In the genomic region with DNA sequence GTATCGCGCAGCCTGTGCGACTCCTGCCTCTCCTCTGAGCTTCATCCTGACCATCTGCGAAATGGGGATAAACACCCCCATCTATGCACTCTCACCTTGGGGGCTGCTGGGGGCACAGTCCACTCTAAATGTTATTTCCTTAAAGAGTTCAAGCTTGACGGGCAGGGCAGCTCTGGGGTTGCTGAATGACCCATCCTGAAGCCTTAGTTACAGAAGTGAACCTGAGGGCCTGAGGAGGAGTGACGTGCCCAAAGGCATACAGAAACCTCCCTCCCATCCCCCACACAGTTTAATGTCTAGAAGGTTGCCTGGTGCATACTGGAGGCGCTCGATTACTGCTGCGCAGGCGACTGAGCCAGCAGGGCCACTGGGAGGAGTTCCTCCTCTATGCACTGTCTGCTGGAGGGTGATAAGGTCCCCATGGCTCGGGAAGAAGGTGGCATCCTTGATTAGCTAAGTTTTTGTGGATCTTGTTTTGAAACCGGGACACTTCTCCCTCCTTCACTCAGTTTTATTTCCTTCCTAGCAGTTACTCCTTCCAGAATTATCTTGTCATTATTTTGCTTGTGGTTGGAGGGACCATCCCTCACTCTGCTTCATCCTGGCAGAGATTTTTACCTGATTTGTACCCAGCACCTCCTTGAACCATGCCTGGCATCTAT, we compare ENCODE assay signal across 9 cellular contexts. TPM values are rescaled to one million over a fixed set of nuclear protein-coding genes. Genes with fewer than 3 reads are reported as not detected.
DNase-seq lines count a peak whose midpoint lies in the region; ATAC-seq, FAIRE-seq and TF ChIP-seq lines count a peak whose summit lies in the region.
"Had no signal": no experiment of that assay in that cellular context is flagged by ENCODE, and none has a peak within 500 bp of the region (broad histone marks: within the 10 kb centered on the region; RNA-seq: fewer than 3 reads in every experiment).

No MANE protein-coding gene starts in this region.

- peaks cover 0 to 6% (median 0%) of the 10 kb centered on the region in 3 donors for H3K4me1 ChIP-seq in pancreas
- H3K4me1 ChIP-seq in uterus: peaks cover 0 to 6% of the 10 kb centered on the region in 2 donors

- DNase-seq in CMK (ENCODE audit: low read depth) (peak; percentile 92), HK-2 (ENCODE audit: unreplicated experiment) (peak; percentile 62), RCC 7860 (ENCODE audit: low spot score) (peak; percentile 51), germinal center (ENCODE audit: low spot score) (peak; percentile 78), pancreas (peak in 1 of 6 donors; percentile 52), uterus (peak in 1 of 2 donors; percentile 41)
- DNase-seq in activated T-helper 1 cell treated with anti-CD3 and anti-CD28 coated beads, Interleukin-2, amount 50 U/mL, for 16 hours (ENCODE audit: low read depth in 1 of 2, low spot score in 1 of 2): peak; percentile 44 to 49

- no peaks in the 10 kb centered on the region for H3K27me3 ChIP-seq in pancreas
- no peaks in the 10 kb centered on the region for H3K27me3 ChIP-seq in uterus

- intact Hi-C loops in pancreas (cut with DNase I) (no loop called here), uterus (cut with DNase I; ENCODE audit: low total_unique reads) (no loop called here)

- peak overlapping the region; percentile 33 to 64 (median 47) for H3K4me3 ChIP-seq in pancreas
- peak overlapping the region; percentile 71 to 100 for H3K4me3 ChIP-seq in uterus

- H3K9me3 ChIP-seq in pancreas (no peaks in the 10 kb centered on the region), uterus (no peaks in the 10 kb centered on the region)

- peak overlapping the region in 2 of 4 donors; percentile 73 to 75 for H3K27ac ChIP-seq in pancreas
- H3K27ac ChIP-seq in uterus: peak overlapping the region; percentile 92 to 96

- no peak for TF ChIP-seq POLR2A in uterus (IDR thresholded peaks at IDR 0.05)

- FAIRE-seq in RCC 7860 (lab: Jason Lieb, UNC): no peak
- no peak for FAIRE-seq in pancreas (lab: Jason Lieb, UNC)
- FAIRE-seq: endometrium had no signal

- TF ChIP-seq CTCF in pancreas (IDR thresholded peaks at IDR 0.05) (no peak), uterus (IDR thresholded peaks at IDR 0.05) (no peak)

- ATAC-seq in GM19397 (IDR thresholded peaks at IDR 0.05; ENCODE audit: unreplicated experiment): peak; percentile 26
- ATAC-seq in pancreas: peak; percentile 42 to 78 (median 61)

- H3K36me3 ChIP-seq in pancreas (peaks cover 0 to 3% (median 0%) of the 10 kb centered on the region in 3 donors), uterus (no peaks in the 10 kb centered on the region)

- WGBS in pancreas, 2 donors: 11% methylated on average over 12 of the region's 12 CpGs

RNA-seq across cellular contexts. Expression of a gene that starts 0.6 kb away (rescaled TPM):
- total RNA-seq in pancreas (100 to 1,000 TPM in 2 of 6 donors, 10 to 100 TPM in 4; 73.8 to 104 (median 87.9) TPM), uterus (100 to 1,000 TPM; 139 to 273 (median 205) TPM)
- polyA plus RNA-seq in pancreas: 100 to 1,000 TPM; 198 to 218 TPM

RNA-seq across cellular contexts. Expression of a gene that starts 13.7 kb away (rescaled TPM):
- 10 to 100 TPM; 33.4 to 46.2 (median 41.9) TPM for total RNA-seq in pancreas
- polyA plus RNA-seq in pancreas: 10 to 100 TPM; 48.7 to 66.9 TPM
- total RNA-seq in uterus: 100 to 1,000 TPM in 1 of 4 donors, 10 to 100 TPM in 3; 30.3 to 113 (median 82.5) TPM

RNA-seq across cellular contexts. Expression of a gene that starts 22.1 kb away (rescaled TPM):
- total RNA-seq in pancreas (10 to 100 TPM in 1 of 6 donors, 1 to 10 TPM in 5; 5.8 to 10.5 (median 9.3) TPM), uterus (10 to 100 TPM in 3 of 4 donors, 1 to 10 TPM in 1; 4.1 to 43.5 (median 21.7) TPM)
- 10 to 100 TPM; 10.3 to 13.4 TPM for polyA plus RNA-seq in pancreas

RNA-seq across cellular contexts. Expression of a gene that starts 27.7 kb away (rescaled TPM):
- total RNA-seq in pancreas: 100 to 1,000 TPM; 522 to 838 (median 679) TPM
- polyA plus RNA-seq in pancreas: 100 to 1,000 TPM; 402 to 680 TPM
- 1,000 to 10,000 TPM in 2 of 4 donors, 100 to 1,000 TPM in 2; 295 to 1,369 (median 721) TPM for total RNA-seq in uterus

RNA-seq across cellular contexts. Expression of a gene that starts 44.7 kb away (rescaled TPM):
- total RNA-seq in pancreas (10 to 100 TPM; 30.0 to 46.2 (median 36.1) TPM), uterus (100 to 1,000 TPM in 1 of 4 donors, 10 to 100 TPM in 3; 29.7 to 295 (median 74.2) TPM)
- 100 to 1,000 TPM; 122 to 158 TPM for polyA plus RNA-seq in pancreas
